ENCODE assay signal across 8 cellular contexts in genomic region chr4:52641853-52642563, GRCh38. TPM values are rescaled to one million over a fixed set of nuclear protein-coding genes. Genes with fewer than 3 reads are reported as not detected.
A peak's percentile ranks its signal among the peaks of the same experiment; 100 is the strongest.
DNase-seq lines count a peak whose midpoint lies in the region; ATAC-seq and TF ChIP-seq lines count a peak whose summit lies in the region.

No MANE protein-coding gene starts in this region.

- peak; percentile 55 for DNase-seq in EL
- peak; percentile 67 for DNase-seq in dermis blood vessel endothelial cell
- DNase-seq in tibial nerve (ENCODE audit: low spot score in 2 of 2), result no peak
- DNase-seq in T-helper 9 cell, result no peak
- DNase-seq in NCI-H1105 (lab: John Stamatoyannopoulos, UW), result no peak

- H3K9me3 ChIP-seq in tibial nerve (no peaks in the 10 kb centered on the region), gastroesophageal sphincter (no peaks in the 10 kb centered on the region)

- H3K27ac ChIP-seq in tibial nerve (peak overlapping the region in 1 of 4 donors; percentile 22), gastroesophageal sphincter (peak overlapping the region in 2 of 4 donors; percentile 21 to 65)

- H3K36me3 ChIP-seq in tibial nerve (no peaks in the 10 kb centered on the region), gastroesophageal sphincter (no peaks in the 10 kb centered on the region)

- H3K4me3 ChIP-seq in tibial nerve, result no peak overlapping the region
- no peak overlapping the region for H3K4me3 ChIP-seq in gastroesophageal sphincter

- TF ChIP-seq POLR2A in tibial nerve (IDR thresholded peaks at IDR 0.05), result no peak
- TF ChIP-seq POLR2A in gastroesophageal sphincter (IDR thresholded peaks at IDR 0.05), result no peak

- WGBS in tibial nerve, 2 donors, result 72 to 73% methylated on average over 3 of the region's 3 CpGs
- 49 to 63% methylated on average over 2 to 3 of the region's 3 CpGs for WGBS in gastroesophageal sphincter (ENCODE audit: low coverage in 1 of 2), 2 donors

- ATAC-seq in GM19468 (IDR thresholded peaks at IDR 0.05; ENCODE audit: extremely low read depth, unreplicated experiment) (peak; percentile 42), HG03342 (IDR thresholded peaks at IDR 0.05; ENCODE audit: unreplicated experiment) (peak; percentile 78), gastroesophageal sphincter (no peak)

- TF ChIP-seq CTCF in tibial nerve (IDR thresholded peaks at IDR 0.05) (no peak), gastroesophageal sphincter (IDR thresholded peaks at IDR 0.05) (no peak)

- no peak for TF ChIP-seq EP300 in tibial nerve (IDR thresholded peaks at IDR 0.05)
- no peak for TF ChIP-seq EP300 in gastroesophageal sphincter (IDR thresholded peaks at IDR 0.05)

- peaks cover 0 to 38% (median 11%) of the 10 kb centered on the region in 4 donors for H3K4me1 ChIP-seq in tibial nerve
- peaks cover 11 to 41% (median 20%) of the 10 kb centered on the region in 3 donors for H3K4me1 ChIP-seq in gastroesophageal sphincter

- H3K27me3 ChIP-seq in tibial nerve (no peaks in the 10 kb centered on the region), gastroesophageal sphincter (no peaks in the 10 kb centered on the region)

RNA-seq across cellular contexts. Expression of gene USP46, which starts 17.1 kb away (rescaled TPM):
- total RNA-seq in dermis blood vessel endothelial cell (15.3 and 18.5 TPM in 2 replicates), tibial nerve (10 to 100 TPM; 28.2 to 55.5 (median 37.9) TPM), gastroesophageal sphincter (1 to 10 TPM; 8.1 to 9.5 (median 8.7) TPM)

Comparison
In these comparisons a context has a peak if more than half of its experiments do, and no peak if none do; other contexts are left out.
1. DNase-seq: peak in EL (single experiment) and dermis blood vessel endothelial cell (single experiment); none in tibial nerve (0 of 2), T-helper 9 cell (single experiment) and NCI-H1105 (single experiment).